29 cellular contexts compared by ENCODE assay signal in the genomic region with DNA sequence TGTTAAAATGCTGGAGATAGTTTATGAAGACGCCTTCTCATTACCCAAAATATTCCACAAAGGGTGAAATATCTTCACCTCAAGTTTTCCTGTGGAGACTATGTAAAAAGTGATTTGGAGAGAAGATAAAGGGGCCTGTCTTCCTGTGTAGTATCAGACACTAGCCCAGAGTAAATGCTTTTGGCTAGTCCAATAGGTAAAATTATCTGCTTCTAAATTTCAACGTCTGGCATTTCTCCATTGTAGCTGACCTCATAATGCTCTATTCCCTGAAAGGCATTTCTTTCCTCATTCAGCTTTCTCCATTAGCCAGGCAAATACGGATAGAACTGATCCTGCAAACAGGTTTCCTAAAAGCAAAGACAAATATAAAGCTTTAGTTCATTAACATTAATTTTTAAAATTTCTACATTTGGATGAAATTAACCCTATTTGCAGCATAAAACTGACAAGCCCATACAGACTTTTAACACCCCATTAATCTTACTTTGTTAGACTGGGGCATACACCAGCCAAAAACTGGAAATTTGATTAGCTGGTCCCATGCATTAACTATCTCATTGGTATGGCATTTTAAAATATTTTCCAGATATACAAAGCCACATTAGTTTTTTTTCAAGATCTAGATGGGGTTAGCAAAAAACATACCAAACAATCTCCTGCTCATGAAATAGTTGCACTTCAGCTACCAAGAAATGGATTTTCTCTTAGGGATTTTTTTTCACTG.
"Had no signal": no experiment of that assay in that cellular context is flagged by ENCODE, and none has a peak within 500 bp of the region (broad histone marks: within the 10 kb centered on the region; RNA-seq: fewer than 3 reads in every experiment).

No MANE protein-coding gene starts in this region.

- H3K27me3 Mint-ChIP-seq: activated naive CD8-positive, alpha-beta T cell treated with anti-CD3 and anti-CD28 coated beads for 36 hours; naive thymus-derived CD4-positive, alpha-beta T cell had no signal

- H3K9ac ChIP-seq: parathyroid adenoma had no signal

- H2AFZ ChIP-seq: parathyroid adenoma had no signal

- H3K27ac ChIP-seq: adrenal gland, body of pancreas, foreskin keratinocyte, heart left ventricle, parathyroid adenoma, psoas muscle, spleen, testis, transverse colon, VCaP had no signal

- H3K4me1 Mint-ChIP-seq: activated naive CD8-positive, alpha-beta T cell treated with anti-CD3 and anti-CD28 coated beads for 36 hours; immature natural killer cell; naive thymus-derived CD4-positive, alpha-beta T cell had no signal

- DNase-seq: activated CD4-positive, alpha-beta T cell treated with anti-CD3 and anti-CD28 coated beads for 48 hours; activated CD4-positive, alpha-beta T cell treated with anti-CD3 and anti-CD28 coated beads, Interleukin-2, amount 50 U/mL, for 48 hours; activated CD8-positive, alpha-beta memory T cell treated with anti-CD3 and anti-CD28 coated beads for 24 hours; activated effector memory CD4-positive, alpha-beta T cell treated with anti-CD3 and anti-CD28 coated beads, Interleukin-2, amount 50 U/mL, for 16 hours; activated naive CD4-positive, alpha-beta T cell treated with anti-CD3 and anti-CD28 coated beads for 36 hours; activated naive CD8-positive, alpha-beta T cell treated with anti-CD3 and anti-CD28 coated beads for 36 hours; adrenal gland; aorta; body of pancreas; cerebellar nuclear complex; cortex of kidney; effector memory CD8-positive, alpha-beta T cell; foreskin keratinocyte; heart left ventricle; hypothalamus; immature natural killer cell; kidney; left colon; midbrain; naive thymus-derived CD4-positive, alpha-beta T cell; nucleus accumbens; psoas muscle; spleen; stimulated activated naive CD4-positive, alpha-beta T cell treated with Interleukin-2 at 50 U/mL for 16 hours; testis; transverse colon had no signal

- H3K4me3 Mint-ChIP-seq: activated naive CD4-positive, alpha-beta T cell treated with anti-CD3 and anti-CD28 coated beads for 36 hours; activated naive CD8-positive, alpha-beta T cell treated with anti-CD3 and anti-CD28 coated beads for 36 hours; effector memory CD8-positive, alpha-beta T cell; immature natural killer cell; naive thymus-derived CD4-positive, alpha-beta T cell; neural crest cell had no signal

- H3K4me3 ChIP-seq: adrenal gland, body of pancreas, heart left ventricle, psoas muscle, spleen, testis, transverse colon had no signal

- H3K27me3 ChIP-seq: adrenal gland, body of pancreas, foreskin keratinocyte, heart left ventricle, spleen, testis, transverse colon had no signal

- H3K4me1 ChIP-seq: adrenal gland, body of pancreas, foreskin keratinocyte, parathyroid adenoma, spleen, testis, transverse colon had no signal

- H3K36me3 Mint-ChIP-seq: activated naive CD8-positive, alpha-beta T cell treated with anti-CD3 and anti-CD28 coated beads for 36 hours; immature natural killer cell; naive thymus-derived CD4-positive, alpha-beta T cell had no signal

- H3K36me3 ChIP-seq: adrenal gland, heart left ventricle, spleen, transverse colon had no signal

- H3K27ac Mint-ChIP-seq: activated naive CD4-positive, alpha-beta T cell treated with anti-CD3 and anti-CD28 coated beads for 36 hours; activated naive CD8-positive, alpha-beta T cell treated with anti-CD3 and anti-CD28 coated beads for 36 hours; effector memory CD8-positive, alpha-beta T cell; immature natural killer cell; naive thymus-derived CD4-positive, alpha-beta T cell had no signal

- H3K9me3 ChIP-seq: adrenal gland, body of pancreas, heart left ventricle, psoas muscle, spleen, testis, transverse colon had no signal

- H3K79me2 ChIP-seq: parathyroid adenoma had no signal

- H3K9me3 Mint-ChIP-seq: activated naive CD4-positive, alpha-beta T cell treated with anti-CD3 and anti-CD28 coated beads for 36 hours; activated naive CD8-positive, alpha-beta T cell treated with anti-CD3 and anti-CD28 coated beads for 36 hours; effector memory CD8-positive, alpha-beta T cell; immature natural killer cell; neural crest cell had no signal
